Comparison of ENCODE assay signal across 2 cellular contexts in the genomic region with DNA sequence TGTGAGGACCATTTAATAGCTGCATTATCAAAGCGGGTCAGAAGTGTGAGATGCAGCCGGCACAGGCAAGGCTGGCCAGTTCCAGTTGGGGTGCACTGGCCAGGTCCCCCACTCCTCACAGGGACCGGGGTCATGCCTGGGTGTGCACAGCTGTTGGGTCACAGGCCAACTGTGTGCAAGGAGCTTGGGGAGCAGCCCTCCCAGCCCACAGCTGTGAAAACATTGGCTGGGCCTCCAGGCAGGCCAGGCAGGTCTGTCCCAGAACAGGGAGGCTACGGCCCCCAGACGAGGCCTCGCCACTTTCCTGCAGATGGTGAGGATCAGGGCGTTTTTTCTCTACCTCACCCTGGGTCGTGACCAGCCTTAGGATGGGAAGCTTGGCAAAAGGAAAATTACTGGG.
TF ChIP-seq lines count a peak whose summit lies in the region.

No MANE protein-coding gene starts in this region.

TF ChIP-seq in SK-N-SH, 30 proteins besides CTCF, POLR2A, EP300 and RAD21 (continued from another document):
- no peak for TF ChIP-seq FOXM1 (IDR thresholded peaks at IDR 0.05; ENCODE audit: low read depth)
- TF ChIP-seq GATA2 (CRISPR knock-in tag; IDR thresholded peaks at IDR 0.05): no peak
- no peak for TF ChIP-seq SIN3A (IDR thresholded peaks at IDR 0.05; ENCODE audit: borderline replicate concordance, low read depth, low read length)
- no peak for TF ChIP-seq CHD2 (IDR thresholded peaks at IDR 0.05; ENCODE audit: low read length, partially characterized antibody)
- TF ChIP-seq IRF3 (IDR thresholded peaks at IDR 0.05; ENCODE audit: low read depth, low read length): no peak
- no peak for TF ChIP-seq FOXJ3 (CRISPR knock-in tag; IDR thresholded peaks at IDR 0.05)
- no peak for TF ChIP-seq ELF1 (IDR thresholded peaks at IDR 0.05)
- TF ChIP-seq, protein P1, sequence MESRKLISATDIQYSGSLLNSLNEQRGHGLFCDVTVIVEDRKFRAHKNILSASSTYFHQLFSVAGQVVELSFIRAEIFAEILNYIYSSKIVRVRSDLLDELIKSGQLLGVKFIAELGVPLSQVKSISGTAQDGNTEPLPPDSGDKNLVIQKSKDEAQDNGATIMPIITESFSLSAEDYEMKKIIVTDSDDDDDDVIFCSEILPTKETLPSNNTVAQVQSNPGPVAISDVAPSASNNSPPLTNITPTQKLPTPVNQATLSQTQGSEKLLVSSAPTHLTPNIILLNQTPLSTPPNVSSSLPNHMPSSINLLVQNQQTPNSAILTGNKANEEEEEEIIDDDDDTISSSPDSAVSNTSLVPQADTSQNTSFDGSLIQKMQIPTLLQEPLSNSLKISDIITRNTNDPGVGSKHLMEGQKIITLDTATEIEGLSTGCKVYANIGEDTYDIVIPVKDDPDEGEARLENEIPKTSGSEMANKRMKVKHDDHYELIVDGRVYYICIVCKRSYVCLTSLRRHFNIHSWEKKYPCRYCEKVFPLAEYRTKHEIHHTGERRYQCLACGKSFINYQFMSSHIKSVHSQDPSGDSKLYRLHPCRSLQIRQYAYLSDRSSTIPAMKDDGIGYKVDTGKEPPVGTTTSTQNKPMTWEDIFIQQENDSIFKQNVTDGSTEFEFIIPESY (IDR thresholded peaks at IDR 0.05; ENCODE audit: borderline replicate concordance, low read depth): no peak
- TF ChIP-seq SMC3 (IDR thresholded peaks at IDR 0.05; ENCODE audit: low read depth, low read length): no peak
- TF ChIP-seq RCOR1 (IDR thresholded peaks at IDR 0.05; ENCODE audit: low read length): no peak
- TF ChIP-seq, protein P2, sequence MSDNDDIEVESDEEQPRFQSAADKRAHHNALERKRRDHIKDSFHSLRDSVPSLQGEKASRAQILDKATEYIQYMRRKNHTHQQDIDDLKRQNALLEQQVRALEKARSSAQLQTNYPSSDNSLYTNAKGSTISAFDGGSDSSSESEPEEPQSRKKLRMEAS (IDR thresholded peaks at IDR 0.05; ENCODE audit: low read depth): no peak
- TF ChIP-seq YY1 (IDR thresholded peaks at IDR 0.05; ENCODE audit: low read depth): no peak
- TF ChIP-seq MEF2A (IDR thresholded peaks at IDR 0.05; ENCODE audit: borderline replicate concordance, low read depth): no peak

TF ChIP-seq in SK-N-SH treated with all-trans-retinoic acid at 6 μM for 48 hours, 23 proteins besides CTCF, POLR2A, EP300 and RAD21 (continued from another document):
- TF ChIP-seq, protein P3, sequence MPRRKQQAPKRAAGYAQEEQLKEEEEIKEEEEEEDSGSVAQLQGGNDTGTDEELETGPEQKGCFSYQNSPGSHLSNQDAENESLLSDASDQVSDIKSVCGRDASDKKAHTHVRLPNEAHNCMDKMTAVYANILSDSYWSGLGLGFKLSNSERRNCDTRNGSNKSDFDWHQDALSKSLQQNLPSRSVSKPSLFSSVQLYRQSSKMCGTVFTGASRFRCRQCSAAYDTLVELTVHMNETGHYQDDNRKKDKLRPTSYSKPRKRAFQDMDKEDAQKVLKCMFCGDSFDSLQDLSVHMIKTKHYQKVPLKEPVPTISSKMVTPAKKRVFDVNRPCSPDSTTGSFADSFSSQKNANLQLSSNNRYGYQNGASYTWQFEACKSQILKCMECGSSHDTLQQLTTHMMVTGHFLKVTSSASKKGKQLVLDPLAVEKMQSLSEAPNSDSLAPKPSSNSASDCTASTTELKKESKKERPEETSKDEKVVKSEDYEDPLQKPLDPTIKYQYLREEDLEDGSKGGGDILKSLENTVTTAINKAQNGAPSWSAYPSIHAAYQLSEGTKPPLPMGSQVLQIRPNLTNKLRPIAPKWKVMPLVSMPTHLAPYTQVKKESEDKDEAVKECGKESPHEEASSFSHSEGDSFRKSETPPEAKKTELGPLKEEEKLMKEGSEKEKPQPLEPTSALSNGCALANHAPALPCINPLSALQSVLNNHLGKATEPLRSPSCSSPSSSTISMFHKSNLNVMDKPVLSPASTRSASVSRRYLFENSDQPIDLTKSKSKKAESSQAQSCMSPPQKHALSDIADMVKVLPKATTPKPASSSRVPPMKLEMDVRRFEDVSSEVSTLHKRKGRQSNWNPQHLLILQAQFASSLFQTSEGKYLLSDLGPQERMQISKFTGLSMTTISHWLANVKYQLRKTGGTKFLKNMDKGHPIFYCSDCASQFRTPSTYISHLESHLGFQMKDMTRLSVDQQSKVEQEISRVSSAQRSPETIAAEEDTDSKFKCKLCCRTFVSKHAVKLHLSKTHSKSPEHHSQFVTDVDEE (CRISPR knock-in tag; IDR thresholded peaks at IDR 0.05): no peak
- TF ChIP-seq CSDC2 (CRISPR knock-in tag; IDR thresholded peaks at IDR 0.05): no peak
- TF ChIP-seq TCF4 (CRISPR knock-in tag; IDR thresholded peaks at IDR 0.05; ENCODE audit: borderline replicate concordance): no peak
- TF ChIP-seq TOX (CRISPR knock-in tag; IDR thresholded peaks at IDR 0.05; ENCODE audit: borderline replicate concordance): no peak
